10 cellular contexts compared by ENCODE assay signal in genomic region chr17:17818088-17818526, GRCh38. TPM values are rescaled to one million over a fixed set of nuclear protein-coding genes. Genes with fewer than 3 reads are reported as not detected.
A peak's percentile ranks its signal among the peaks of the same experiment; 100 is the strongest.
DNase-seq lines count a peak whose midpoint lies in the region; ATAC-seq, FAIRE-seq and TF ChIP-seq lines count a peak whose summit lies in the region.
"Had no signal": no experiment of that assay in that cellular context is flagged by ENCODE, and none has a peak within 500 bp of the region (broad histone marks: within the 10 kb centered on the region; RNA-seq: fewer than 3 reads in every experiment).

No MANE protein-coding gene starts in this region.

- TF ChIP-seq POLR2A in GM12878 (IDR thresholded peaks at IDR 0.05; ENCODE audit: low read depth, low read length), result no peak
- TF ChIP-seq POLR2A in ovary (IDR thresholded peaks at IDR 0.05), result no peak

- POLR2A ChIA-PET in HEK293 (lab: Yijun Ruan, JAX) (interaction anchor here (0.6 to 11.4 kb wide), 5 partner anchors 9 to 362 kb away, joined by 4 to 181 read pairs (median 8); partner anchors contain the start of gene SREBF1), GM12878 (lab: Charles Lee) (interaction anchor here (1.0 to 10.9 kb wide), 2 partner anchors 18 to 32 kb away, joined by 4 to 163 read pairs; partner anchors contain the start of gene SREBF1)

- TF ChIP-seq RAD21 in GM12878 (IDR thresholded peaks at IDR 0.05; ENCODE audit: insufficient read depth, low read depth, low read length), result no peak

- no peak overlapping the region for H2BK15ac ChIP-seq in mesenchymal stem cell (ENCODE audit: low read depth, poor library complexity, severe bottlenecking)

- H3K4me1 ChIP-seq in HEK293 (ENCODE audit: control insufficient read depth, insufficient read depth, low read length), result peaks cover 19% of the 10 kb centered on the region
- H3K4me1 ChIP-seq in GM12878 (ENCODE audit: control insufficient read depth, insufficient read depth, low read length), result peaks cover 30% of the 10 kb centered on the region
- peaks cover 43% of the 10 kb centered on the region for H3K4me1 ChIP-seq in mesenchymal stem cell (ENCODE audit: control insufficient read depth, insufficient read depth, low read depth, low read length)
- peaks cover 18% of the 10 kb centered on the region for H3K4me1 ChIP-seq in ovary (ENCODE audit: insufficient read depth)
- H3K4me1 ChIP-seq in tibial artery, result peaks cover 0 to 76% (median 44%) of the 10 kb centered on the region in 4 donors

- no peak overlapping the region for H3K4ac ChIP-seq in mesenchymal stem cell (ENCODE audit: low read depth in 1 of 2, low read length in 2 of 2)

- H3K9me3 ChIP-seq in HEK293 (ENCODE audit: control insufficient read depth, insufficient read depth, low read depth, low read length) (no peaks in the 10 kb centered on the region), GM12878 (replicated peaks; ENCODE audit: control insufficient read depth, insufficient read depth, low read length) (no peaks in the 10 kb centered on the region), mesenchymal stem cell (ENCODE audit: control insufficient read depth, low read length) (no peaks in the 10 kb centered on the region), ovary (no peaks in the 10 kb centered on the region), tibial artery (no peaks in the 10 kb centered on the region)
- H3K9me3 ChIP-seq: SJSA1 had no signal

- BruUV-seq in GM12878 (replicated peaks; lab: Mats Ljungman, UMichigan), result no TSS peak

- DNase-seq in COLO829 (ENCODE audit: low spot score) (peak; percentile 78), GM12878 (ENCODE audit: low read depth, low spot score) (no peak), mesenchymal stem cell (peak; percentile 44), ovary (no peak), mesenteric fat pad (ENCODE audit: low spot score) (no peak), tibial artery (no peak)
- DNase-seq: activated naive CD4-positive, alpha-beta T cell had no signal

- H3K9ac ChIP-seq in GM12878 (ENCODE audit: control insufficient read depth, insufficient read depth, low read length) (no peak overlapping the region), mesenchymal stem cell (ENCODE audit: low read length) (no peak overlapping the region)

- H2AFZ ChIP-seq in GM12878 (ENCODE audit: control insufficient read depth, low read depth, low read length) (no peak overlapping the region), mesenchymal stem cell (ENCODE audit: low read depth, low read length) (no peak overlapping the region)

- no peak overlapping the region for H2BK120ac ChIP-seq in mesenchymal stem cell (ENCODE audit: low read depth, low read length)

- H4K91ac ChIP-seq in mesenchymal stem cell (ENCODE audit: low read length), result no peak overlapping the region

- H3K79me2 ChIP-seq in GM12878 (ENCODE audit: control insufficient read depth, insufficient read depth, low read length), result no peaks in the 10 kb centered on the region; the same call in 1 of the 2 replicates

- TF ChIP-seq EP300 in GM12878 (IDR thresholded peaks at IDR 0.05; ENCODE audit: borderline replicate concordance in 1 of 2, control insufficient read depth in 1 of 2, low read depth in 2 of 2, low read length in 2 of 2) (no peak), ovary (IDR thresholded peaks at IDR 0.05) (no peak)

- H3K36me3 ChIP-seq in HEK293 (ENCODE audit: control insufficient read depth in 2 of 2, insufficient read depth in 1 of 2, low read length in 2 of 2) (peaks cover 3 to 56% of the 10 kb centered on the region in 2 experiments; a peak in 1 of 3 replicates), GM12878 (ENCODE audit: control insufficient read depth in 2 of 2, insufficient read depth in 2 of 2, low read length in 1 of 2) (peaks cover 5 to 34% of the 10 kb centered on the region in 2 experiments; a peak in 3 of 4 replicates), mesenchymal stem cell (ENCODE audit: control insufficient read depth in 1 of 2, insufficient read depth in 2 of 2, low read depth in 1 of 2, low read length in 2 of 2) (peaks cover 72 to 79% of the 10 kb centered on the region in 2 experiments), ovary (no peaks in the 10 kb centered on the region), tibial artery (peaks cover 32 to 78% (median 46%) of the 10 kb centered on the region in 3 donors)

- H3K27ac ChIP-seq in HEK293 (ENCODE audit: extremely low read depth, low read depth, low read length) (peak overlapping the region; percentile 28; the same call in 1 of the 2 replicates), GM12878 (ENCODE audit: control insufficient read depth, insufficient read depth) (no peak overlapping the region), mesenchymal stem cell (ENCODE audit: low read length, poor library complexity, severe bottlenecking) (no peak overlapping the region), ovary (no peak overlapping the region), tibial artery (peak overlapping the region in 1 of 2 donors; percentile 38)
- H3K27ac ChIP-seq: SJSA1 had no signal

- H4K8ac ChIP-seq in mesenchymal stem cell (ENCODE audit: low read length), result no peak overlapping the region

- H2BK12ac ChIP-seq in mesenchymal stem cell (ENCODE audit: low read length in 2 of 2), result peak overlapping the region in 1 of 2 experiments; percentile 49

- peak overlapping the region in 1 of 2 experiments; percentile 53 for H3K18ac ChIP-seq in mesenchymal stem cell (ENCODE audit: low read depth in 1 of 2, low read length in 2 of 2)

- no peak overlapping the region for H2AK5ac ChIP-seq in mesenchymal stem cell (ENCODE audit: low read length, severe bottlenecking)

- no peak overlapping the region for H2BK5ac ChIP-seq in mesenchymal stem cell (ENCODE audit: low read depth, low read length, poor library complexity, severe bottlenecking)

- intact Hi-C loops in GM12878 (cut with micrococcal nuclease; ENCODE audit: unreplicated experiment), result loop anchor here (2.0 kb wide), 1 partner anchor 23 kb away; no protein-coding TSS in a partner anchor
- intact Hi-C loops in ovary (cut with DNase I), result loop anchor here in 2 of 4 donors (10.0 kb wide), 2 partner anchors 217 to 463 kb away; partner anchors contain the start of genes ATPAF2 (in 1 of the 2) and GID4 (in 1 of the 2)
- intact Hi-C loops in tibial artery (cut with DNase I; ENCODE audit: low total_unique reads), result no loop called here

- in situ Hi-C loops in GM12878 (cut with MboI), result no loop called here

- SMC1A ChIA-PET in GM12878 (lab: Charles Lee; ENCODE audit: uncharacterized antibody, unreplicated experiment), result interaction anchor here (1.4 kb wide), 1 partner anchor 136 kb away, joined by 4 read pairs; no protein-coding TSS in a partner anchor

- H4K20me1 ChIP-seq in GM12878 (ENCODE audit: control insufficient read depth, insufficient read depth), result no peaks in the 10 kb centered on the region; the same call in 1 of the 2 replicates

- H3K4me2 ChIP-seq in GM12878 (ENCODE audit: control insufficient read depth, insufficient read depth) (no peak overlapping the region), mesenchymal stem cell (ENCODE audit: low read length, poor library complexity, severe bottlenecking) (no peak overlapping the region)

- peak; percentile 38 for FAIRE-seq in GM12878 (lab: Jason Lieb, UNC)

- TF ChIP-seq CTCF in HEK293 (tag by site-specific recombination; IDR thresholded peaks at IDR 0.05) (no peak), GM12878 (IDR thresholded peaks at IDR 0.05 in 2 of 3, conservative IDR thresholded peaks at IDR 0.05 in 1 of 3; ENCODE audit: control insufficient read depth in 2 of 3, extremely low read depth in 1 of 3, insufficient read depth in 1 of 3, low read depth in 3 of 3, low read length in 3 of 3) (no peak), ovary (IDR thresholded peaks at IDR 0.05) (no peak), tibial artery (IDR thresholded peaks at IDR 0.05) (no peak)

- H3K4me3 ChIP-seq in HEK293 (ENCODE audit: low read depth, low read length) (no peak overlapping the region), GM12878 (no peak overlapping the region), mesenchymal stem cell (ENCODE audit: insufficient read depth in 1 of 2, low read depth in 1 of 2, low read length in 2 of 2) (no peak overlapping the region), ovary (no peak overlapping the region), tibial artery (no peak overlapping the region)
- H3K4me3 ChIP-seq: SJSA1 had no signal

- peaks cover 29% of the 10 kb centered on the region for H3K79me1 ChIP-seq in mesenchymal stem cell (replicated peaks; ENCODE audit: low read length, poor library complexity, severe bottlenecking)

- H3K27me3 ChIP-seq in GM12878 (replicated peaks in 1 of 2; ENCODE audit: control insufficient read depth in 2 of 2, insufficient read depth in 2 of 2, low read length in 1 of 2) (no peaks in the 10 kb centered on the region), mesenchymal stem cell (ENCODE audit: control insufficient read depth in 1 of 2, insufficient read depth in 1 of 2, low read length in 2 of 2) (no peaks in the 10 kb centered on the region), ovary (no peaks in the 10 kb centered on the region), tibial artery (no peaks in the 10 kb centered on the region)
- H3K27me3 ChIP-seq: SJSA1 had no signal

- ATAC-seq in GM12878 (peak; percentile 40), GM19035 (IDR thresholded peaks at IDR 0.05; ENCODE audit: unreplicated experiment) (no peak)

- CTCF ChIA-PET in HEK293 (lab: Yijun Ruan, JAX) (interaction anchor here (0.9 to 2.0 kb wide), 4 partner anchors 20 to 90 kb away, joined by 3 to 9 read pairs (median 4); no protein-coding TSS in a partner anchor), GM12878 (lab: Yijun Ruan, JAX) (interaction anchor here (1.0 to 1.3 kb wide), 2 partner anchors 10 to 101 kb away, joined by 3 to 4 read pairs; no protein-coding TSS in a partner anchor)

- 78% methylated on average over 10 of the region's 10 CpGs for WGBS in GM12878 (ENCODE audit: insufficient coverage, insufficient replicate concordance, low lambda C conversion rate, missing lambda C conversion rate)
- WGBS in mesenchymal stem cell, result 85% methylated on average over 9 of the region's 10 CpGs
- 72 to 81% (median 76%) methylated on average over 10 of the region's 10 CpGs for WGBS in ovary, 3 donors

- RAD21 ChIA-PET in GM12878 (lab: Charles Lee; ENCODE audit: unreplicated experiment), result interaction anchor here (0.9 to 9.0 kb wide), 6 partner anchors 10 to 134 kb away, joined by 3 to 105 read pairs (median 4); partner anchors contain the start of gene SREBF1

- peak overlapping the region in 1 of 2 experiments; percentile 61 for H3K14ac ChIP-seq in mesenchymal stem cell (ENCODE audit: low read length in 2 of 2)

- H3K23ac ChIP-seq in mesenchymal stem cell (ENCODE audit: low read length in 2 of 2), result no peak overlapping the region

RNA-seq across cellular contexts. Expression of gene SREBF1, which starts 18.7 kb away (rescaled TPM):
- 96.1 and 107 TPM in 2 replicates for total RNA-seq in GM12878 (2013; cell fraction: nucleolus; rRNA removed)
- total RNA-seq in GM12878 (2014; rRNA removed) (34.3 and 40.7 TPM in 2 replicates), GM12878 (2014; rRNA removed; fragmentation: Illumina TruSeq; extraction: Trizol) (22.0 and 24.7 TPM in 2 replicates), GM12878 (2021) (84.6 and 86.3 TPM in 2 replicates), ovary (100 to 1,000 TPM in 3 of 7 donors, 10 to 100 TPM in 4; 30.3 to 190 (median 97.4) TPM), mesenteric fat pad (39.9 TPM)
- polyA plus RNA-seq in GM12878 (2011; ENCODE audit: low read depth), result 8.9 TPM
- polyA plus RNA-seq in GM12878 (2011; rRNA removed) (10.7 and 18.8 TPM in 2 replicates), GM12878 (2014; fragmentation: Illumina TruSeq; extraction: Trizol) (3.8 and 37.5 TPM in 2 replicates), GM12878 (2014; fragmentation: Nextera tagmentation; extraction: Ambion mirVana) (1 to 10 TPM; 1.4 to 5.1 TPM), GM12878 (2014; rRNA removed) (52.5 and 62.5 TPM in 2 replicates), GM12878 (2016; fragmentation: Nextera tagmentation; extraction: Ambion mirVana) (10 to 100 TPM; 10.1 to 11.0 TPM), ovary (10 to 100 TPM; 24.3 to 44.3 TPM)
- 16.3 and 28.3 TPM in 2 replicates for polyA plus RNA-seq in GM12878 (2011; cell fraction: cytosol; rRNA removed)
- 213 and 265 TPM in 2 replicates for polyA plus RNA-seq in GM12878 (2011; cell fraction: nucleus; rRNA removed)
- 24.9 and 31.5 TPM in 2 replicates for polyA plus RNA-seq in GM12878 (2012)
- 21.4 and 37.2 TPM in 2 replicates for polyA minus RNA-seq in GM12878 (2011; rRNA and poly(A)+ RNA removed)
- polyA minus RNA-seq in GM12878 (2011; cell fraction: cytosol; rRNA and poly(A)+ RNA removed), result 36.1 and 40.1 TPM in 2 replicates
- 49.9 and 96.1 TPM in 2 replicates for polyA minus RNA-seq in GM12878 (2011; cell fraction: nucleus; rRNA and poly(A)+ RNA removed)
- polyA plus RNA-seq in mesenchymal stem cell (2013, experiment 1 of 2), result 89.9 TPM
- polyA plus RNA-seq in mesenchymal stem cell (2013, experiment 2 of 2), result 89.1 TPM

Comparison
In these comparisons a context has a peak if more than half of its experiments do, and no peak if none do; other contexts are left out.
1. DNase-seq: peak in COLO829 (single experiment) and mesenchymal stem cell (single experiment); none in GM12878 (single experiment), ovary (0 of 5), mesenteric fat pad (single experiment) and tibial artery (0 of 2).